In genomic region chr4:33065749-33066148, GRCh38 we compare ENCODE assay signal across 17 cellular contexts.
DNase-seq lines count a peak whose midpoint lies in the region; ATAC-seq and TF ChIP-seq lines count a peak whose summit lies in the region.
"Had no signal": no experiment of that assay in that cellular context is flagged by ENCODE, and none has a peak within 500 bp of the region (broad histone marks: within the 10 kb centered on the region; RNA-seq: fewer than 3 reads in every experiment).

No MANE protein-coding gene starts in this region.

- H3K14ac ChIP-seq in neuronal stem cell (ENCODE audit: low read length): no peak overlapping the region

- H3K4me3 ChIP-seq in SU-DHL-6 (ENCODE audit: insufficient read depth, low read length, poor library complexity, severe bottlenecking) (no peak overlapping the region), neuronal stem cell (ENCODE audit: low read length in 2 of 2) (no peak overlapping the region), smooth muscle cell (no peak overlapping the region)
- H3K4me3 ChIP-seq: GM23338, HAP-1 had no signal

- no peak overlapping the region for H3K18ac ChIP-seq in neuronal stem cell (ENCODE audit: low read length)

- peak overlapping the region; percentile 51 for H3K27ac ChIP-seq in 22Rv1
- H3K27ac ChIP-seq in SU-DHL-6 (ENCODE audit: low read depth, low read length): no peak overlapping the region
- no peak overlapping the region for H3K27ac ChIP-seq in neuronal stem cell (replicated peaks; ENCODE audit: low read length)
- H3K27ac ChIP-seq in smooth muscle cell (ENCODE audit: low read depth): no peak overlapping the region

- no peaks in the 10 kb centered on the region for H3F3A ChIP-seq in SU-DHL-6 (ENCODE audit: insufficient read depth)
- peaks cover 7% of the 10 kb centered on the region for H3F3A ChIP-seq in smooth muscle cell (ENCODE audit: low read depth)

- H3K9me3 ChIP-seq in SU-DHL-6 (ENCODE audit: insufficient read depth, low read length): no peaks in the 10 kb centered on the region
- no peaks in the 10 kb centered on the region for H3K9me3 ChIP-seq in neuronal stem cell (replicated peaks in 1 of 2; ENCODE audit: control insufficient read depth in 2 of 2, insufficient read depth in 1 of 2, low read depth in 1 of 2, low read length in 2 of 2)
- peaks cover 4% of the 10 kb centered on the region for H3K9me3 ChIP-seq in smooth muscle cell (replicated peaks; ENCODE audit: low read depth)
- H3K9me3 ChIP-seq: HAP-1 had no signal

- H3K4me1 ChIP-seq in neuronal stem cell (ENCODE audit: control insufficient read depth in 2 of 2, insufficient read depth in 1 of 2, low read depth in 1 of 2, low read length in 2 of 2) (no peaks in the 10 kb centered on the region), smooth muscle cell (ENCODE audit: low read depth) (peaks cover 10% of the 10 kb centered on the region)
- H3K4me1 ChIP-seq: HAP-1 had no signal

- H3K79me2 ChIP-seq in SU-DHL-6 (ENCODE audit: insufficient read depth, low read length) (no peaks in the 10 kb centered on the region), smooth muscle cell (ENCODE audit: low read depth) (no peaks in the 10 kb centered on the region)

- no CpG with 5 or more reads among the region's 8 CpGs for WGBS in neuronal stem cell (ENCODE audit: extremely low coverage in 2 of 2, insufficient read length in 2 of 2, insufficient replicate concordance in 1 of 2), 2 donors
- WGBS in smooth muscle cell (ENCODE audit: low lambda C conversion rate): 92% methylated on average over 8 of the region's 8 CpGs

- H2AK5ac ChIP-seq in neuronal stem cell (ENCODE audit: low read depth, low read length): no peak overlapping the region

- no peaks in the 10 kb centered on the region for H3K79me1 ChIP-seq in neuronal stem cell (ENCODE audit: low read depth, low read length)

- H4K91ac ChIP-seq in neuronal stem cell (ENCODE audit: low read depth, low read length, poor library complexity): no peak overlapping the region

- H4K20me1 ChIP-seq in SU-DHL-6 (ENCODE audit: low read depth, low read length) (no peaks in the 10 kb centered on the region), smooth muscle cell (ENCODE audit: low read depth) (no peaks in the 10 kb centered on the region)

- H2AFZ ChIP-seq in SU-DHL-6 (ENCODE audit: low read depth, low read length, severe bottlenecking): peak overlapping the region; percentile 59
- peak overlapping the region; percentile 40 for H2AFZ ChIP-seq in neuronal stem cell (ENCODE audit: low read length)
- peak overlapping the region; percentile 49 for H2AFZ ChIP-seq in smooth muscle cell (ENCODE audit: low read depth)
- H2AFZ ChIP-seq: GM23338 had no signal

- DNase-seq in neuronal stem cell (ENCODE audit: low spot score) (no peak), smooth muscle cell (lab: John Stamatoyannopoulos, UW; ENCODE audit: unreplicated experiment) (no peak), activated T-cell treated with anti-CD3 and anti-CD28 coated beads for 4 hours (no peak), MV-4-11 (lab: John Stamatoyannopoulos, UW) (no peak)
- DNase-seq: C1 segment of cervical spinal cord; Calu3; CD4-positive, alpha-beta memory T cell; COR-L47; DMS53; DMS79 treated with DMSO at 0.1 percent for 48 hours; GF-D8; HFFc6 had no signal

- no peak overlapping the region for H2BK120ac ChIP-seq in neuronal stem cell (ENCODE audit: low read depth, low read length)

- no peak overlapping the region for H4K8ac ChIP-seq in neuronal stem cell (ENCODE audit: low read depth, low read length)

- H3K4ac ChIP-seq in neuronal stem cell (ENCODE audit: low read length): no peak overlapping the region

- H2BK5ac ChIP-seq in neuronal stem cell (ENCODE audit: low read length): no peak overlapping the region

- H3K23ac ChIP-seq in neuronal stem cell (ENCODE audit: low read depth, low read length, poor library complexity): no peak overlapping the region

- H2BK12ac ChIP-seq in neuronal stem cell (ENCODE audit: low read length): no peak overlapping the region

- H3K36me3 ChIP-seq in SU-DHL-6 (ENCODE audit: low read length) (no peaks in the 10 kb centered on the region), neuronal stem cell (replicated peaks in 1 of 2; ENCODE audit: control insufficient read depth in 2 of 2, insufficient read depth in 2 of 2, low read length in 2 of 2) (no peaks in the 10 kb centered on the region), smooth muscle cell (ENCODE audit: low read depth) (no peaks in the 10 kb centered on the region)
- H3K36me3 ChIP-seq: HAP-1 had no signal

- TF ChIP-seq CTCF in 22Rv1 (IDR thresholded peaks at IDR 0.05): no peak
- TF ChIP-seq CTCF in SU-DHL-6 (IDR thresholded peaks at IDR 0.05; ENCODE audit: insufficient read depth, low read length, poor library complexity, severe bottlenecking): no peak
- TF ChIP-seq CTCF in smooth muscle cell (IDR thresholded peaks at IDR 0.05; ENCODE audit: borderline replicate concordance, insufficient read depth, poor library complexity, severe bottlenecking): no peak

- H3K4me2 ChIP-seq in SU-DHL-6 (ENCODE audit: low read depth, low read length, poor library complexity, severe bottlenecking) (no peak overlapping the region), neuronal stem cell (ENCODE audit: insufficient read depth, low read length, poor library complexity, severe bottlenecking) (no peak overlapping the region), smooth muscle cell (no peak overlapping the region)
- H3K4me2 ChIP-seq: GM23338 had no signal

- no peaks in the 10 kb centered on the region for H3K9me2 ChIP-seq in SU-DHL-6 (replicated peaks; ENCODE audit: insufficient read depth, low read length)

- no peak for ATAC-seq in HG02763 (IDR thresholded peaks at IDR 0.05; ENCODE audit: unreplicated experiment)
- ATAC-seq: GM23338 had no signal

- H2BK15ac ChIP-seq in neuronal stem cell (ENCODE audit: low read length): no peak overlapping the region

- H3K9ac ChIP-seq in SU-DHL-6 (ENCODE audit: low read length) (no peak overlapping the region), neuronal stem cell (ENCODE audit: low read depth, low read length, poor library complexity) (no peak overlapping the region), smooth muscle cell (ENCODE audit: low read depth) (no peak overlapping the region)

- no peaks in the 10 kb centered on the region for H3K27me3 ChIP-seq in SU-DHL-6 (ENCODE audit: low read length)
- no peaks in the 10 kb centered on the region for H3K27me3 ChIP-seq in neuronal stem cell (ENCODE audit: control insufficient read depth in 3 of 3, insufficient read depth in 3 of 3, low read depth in 1 of 3, low read length in 3 of 3)
- no peaks in the 10 kb centered on the region for H3K27me3 ChIP-seq in smooth muscle cell (ENCODE audit: low read depth)
